Comparison of ENCODE assay signal across 1 cellular context in the genomic region with DNA sequence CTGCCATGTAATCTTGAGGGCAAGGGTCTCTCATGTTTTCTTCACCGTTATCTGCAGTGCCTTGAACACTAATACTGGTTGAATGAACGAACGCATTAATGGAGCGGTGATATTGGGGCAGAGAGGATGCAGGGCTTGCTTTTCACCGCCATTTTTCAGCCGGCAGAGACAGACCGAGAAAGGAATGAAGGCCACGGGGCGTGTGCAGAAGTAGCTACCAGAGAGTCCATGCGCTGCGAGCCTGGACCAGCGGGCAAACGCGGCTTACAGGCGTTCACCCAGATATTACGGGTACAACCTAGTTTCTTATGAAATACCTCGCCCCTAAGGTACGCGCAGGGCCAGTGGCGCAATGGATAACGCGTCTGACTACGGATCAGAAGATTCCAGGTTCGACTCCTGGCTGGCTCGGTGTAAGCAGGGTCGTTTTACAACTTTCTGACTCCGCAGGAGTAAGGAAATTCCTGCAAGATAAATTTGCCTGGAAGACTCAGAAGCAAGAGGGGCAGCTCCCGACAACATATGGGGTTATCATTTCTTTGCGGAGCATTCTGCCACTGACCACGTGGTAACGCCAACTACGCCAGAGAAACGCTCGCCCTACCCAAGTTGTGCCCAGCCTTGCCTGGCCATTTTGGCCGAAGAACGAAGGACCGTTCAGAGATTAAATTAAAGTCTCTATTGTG.
TF ChIP-seq lines count a peak whose summit lies in the region.

No MANE protein-coding gene starts in this region.

TF ChIP-seq in HEK293, 187 proteins besides CTCF, POLR2A, EP300 and RAD21 (continued from another document and continues in another):
- TF ChIP-seq ZNF37A (tag by site-specific recombination; IDR thresholded peaks at IDR 0.05): peak; percentile 34; the same call in 1 of the 2 replicates
- TF ChIP-seq SCRT1 (tag by site-specific recombination; IDR thresholded peaks at IDR 0.05; ENCODE audit: borderline replicate concordance): no peak
- peak; percentile 60; the same call in 1 of the 2 replicates for TF ChIP-seq ZNF223 (tag by site-specific recombination; IDR thresholded peaks at IDR 0.05)
- no peak for TF ChIP-seq ZNF112 (tag by site-specific recombination; IDR thresholded peaks at IDR 0.05)
- TF ChIP-seq ZNF335 (tag by site-specific recombination; conservative IDR thresholded peaks at IDR 0.05): peak; percentile 64
- TF ChIP-seq ZBTB20 (tag by site-specific recombination; IDR thresholded peaks at IDR 0.05): peak; percentile 61; the same call in 1 of the 2 replicates
- peak; percentile 44; the same call in 1 of the 2 replicates for TF ChIP-seq ZBTB48 (tag by site-specific recombination; IDR thresholded peaks at IDR 0.05)
- TF ChIP-seq ZNF529 (tag by site-specific recombination; IDR thresholded peaks at IDR 0.05; ENCODE audit: insufficient replicate concordance): peak; percentile 14
- peak; percentile 16; the same call in 1 of the 2 replicates for TF ChIP-seq GFI1B (tag by site-specific recombination; IDR thresholded peaks at IDR 0.05)
- no peak; the same call in 1 of the 2 replicates for TF ChIP-seq TRIM28 (IDR thresholded peaks at IDR 0.05; ENCODE audit: borderline replicate concordance, low read length)
- TF ChIP-seq ZNF837 (tag by site-specific recombination; IDR thresholded peaks at IDR 0.05): no peak
- TF ChIP-seq, protein P1, sequence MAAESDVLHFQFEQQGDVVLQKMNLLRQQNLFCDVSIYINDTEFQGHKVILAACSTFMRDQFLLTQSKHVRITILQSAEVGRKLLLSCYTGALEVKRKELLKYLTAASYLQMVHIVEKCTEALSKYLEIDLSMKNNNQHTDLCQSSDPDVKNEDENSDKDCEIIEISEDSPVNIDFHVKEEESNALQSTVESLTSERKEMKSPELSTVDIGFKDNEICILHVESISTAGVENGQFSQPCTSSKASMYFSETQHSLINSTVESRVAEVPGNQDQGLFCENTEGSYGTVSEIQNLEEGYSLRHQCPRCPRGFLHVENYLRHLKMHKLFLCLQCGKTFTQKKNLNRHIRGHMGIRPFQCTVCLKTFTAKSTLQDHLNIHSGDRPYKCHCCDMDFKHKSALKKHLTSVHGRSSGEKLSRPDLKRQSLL (tag by site-specific recombination; IDR thresholded peaks at IDR 0.05): peak; percentile 57; the same call in 1 of the 2 replicates
- TF ChIP-seq ZNF624 (tag by site-specific recombination; IDR thresholded peaks at IDR 0.05): peak; percentile 90; the same call in 1 of the 2 replicates
- peak; percentile 65; the same call in 1 of the 2 replicates for TF ChIP-seq ZFP69B (tag by site-specific recombination; IDR thresholded peaks at IDR 0.05)
- TF ChIP-seq FEZF1 (tag by site-specific recombination; IDR thresholded peaks at IDR 0.05): peak; percentile 28; the same call in 1 of the 2 replicates
- no peak for TF ChIP-seq ZNF16 (tag by site-specific recombination; IDR thresholded peaks at IDR 0.05; ENCODE audit: low read depth)
- no peak for TF ChIP-seq MYNN (tag by site-specific recombination; IDR thresholded peaks at IDR 0.05; ENCODE audit: borderline replicate concordance)
- TF ChIP-seq ZFP3 (tag by site-specific recombination; IDR thresholded peaks at IDR 0.05; ENCODE audit: low read depth): no peak
- no peak for TF ChIP-seq ZNF548 (tag by site-specific recombination; IDR thresholded peaks at IDR 0.05)
- peak; percentile 100 for TF ChIP-seq IKZF3 (tag by site-specific recombination; IDR thresholded peaks at IDR 0.05)
- TF ChIP-seq YY1 (tag by site-specific recombination; IDR thresholded peaks at IDR 0.05): peak; percentile 76; the same call in 1 of the 2 replicates
- TF ChIP-seq ZSCAN23 (tag by site-specific recombination; IDR thresholded peaks at IDR 0.05): peak; percentile 80; the same call in 1 of the 2 replicates
- TF ChIP-seq REPIN1 (tag by site-specific recombination; IDR thresholded peaks at IDR 0.05; ENCODE audit: low read depth): no peak; the same call in 1 of the 2 replicates
- TF ChIP-seq ZNF561 (tag by site-specific recombination; IDR thresholded peaks at IDR 0.05; ENCODE audit: borderline replicate concordance): peak; percentile 99
- peak; percentile 44; the same call in 1 of the 2 replicates for TF ChIP-seq ZNF530 (tag by site-specific recombination; IDR thresholded peaks at IDR 0.05; ENCODE audit: low read depth)
- TF ChIP-seq, protein P2, sequence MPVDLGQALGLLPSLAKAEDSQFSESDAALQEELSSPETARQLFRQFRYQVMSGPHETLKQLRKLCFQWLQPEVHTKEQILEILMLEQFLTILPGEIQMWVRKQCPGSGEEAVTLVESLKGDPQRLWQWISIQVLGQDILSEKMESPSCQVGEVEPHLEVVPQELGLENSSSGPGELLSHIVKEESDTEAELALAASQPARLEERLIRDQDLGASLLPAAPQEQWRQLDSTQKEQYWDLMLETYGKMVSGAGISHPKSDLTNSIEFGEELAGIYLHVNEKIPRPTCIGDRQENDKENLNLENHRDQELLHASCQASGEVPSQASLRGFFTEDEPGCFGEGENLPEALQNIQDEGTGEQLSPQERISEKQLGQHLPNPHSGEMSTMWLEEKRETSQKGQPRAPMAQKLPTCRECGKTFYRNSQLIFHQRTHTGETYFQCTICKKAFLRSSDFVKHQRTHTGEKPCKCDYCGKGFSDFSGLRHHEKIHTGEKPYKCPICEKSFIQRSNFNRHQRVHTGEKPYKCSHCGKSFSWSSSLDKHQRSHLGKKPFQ (tag by site-specific recombination; IDR thresholded peaks at IDR 0.05): peak; percentile 24; the same call in 1 of the 2 replicates
- no peak for TF ChIP-seq ZNF544 (tag by site-specific recombination; IDR thresholded peaks at IDR 0.05)
- TF ChIP-seq ZSCAN30 (tag by site-specific recombination; IDR thresholded peaks at IDR 0.05): peak; percentile 99
- peak; percentile 67 for TF ChIP-seq MZF1 (tag by site-specific recombination; IDR thresholded peaks at IDR 0.05; ENCODE audit: borderline replicate concordance)
- no peak for TF ChIP-seq ZNF174 (tag by site-specific recombination; IDR thresholded peaks at IDR 0.05)
- peak; percentile 72 for TF ChIP-seq WT1 (tag by site-specific recombination; IDR thresholded peaks at IDR 0.05)
- 0 out of 2 replicates have a peak, but pooled peaks have one; percentile 30 for TF ChIP-seq ZNF146 (tag by site-specific recombination; IDR thresholded peaks at IDR 0.05)
- peak; percentile 76 for TF ChIP-seq ZBTB21 (tag by site-specific recombination; IDR thresholded peaks at IDR 0.05)
- TF ChIP-seq, protein P3, sequence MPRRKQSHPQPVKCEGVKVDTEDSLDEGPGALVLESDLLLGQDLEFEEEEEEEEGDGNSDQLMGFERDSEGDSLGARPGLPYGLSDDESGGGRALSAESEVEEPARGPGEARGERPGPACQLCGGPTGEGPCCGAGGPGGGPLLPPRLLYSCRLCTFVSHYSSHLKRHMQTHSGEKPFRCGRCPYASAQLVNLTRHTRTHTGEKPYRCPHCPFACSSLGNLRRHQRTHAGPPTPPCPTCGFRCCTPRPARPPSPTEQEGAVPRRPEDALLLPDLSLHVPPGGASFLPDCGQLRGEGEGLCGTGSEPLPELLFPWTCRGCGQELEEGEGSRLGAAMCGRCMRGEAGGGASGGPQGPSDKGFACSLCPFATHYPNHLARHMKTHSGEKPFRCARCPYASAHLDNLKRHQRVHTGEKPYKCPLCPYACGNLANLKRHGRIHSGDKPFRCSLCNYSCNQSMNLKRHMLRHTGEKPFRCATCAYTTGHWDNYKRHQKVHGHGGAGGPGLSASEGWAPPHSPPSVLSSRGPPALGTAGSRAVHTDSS (tag by site-specific recombination; IDR thresholded peaks at IDR 0.05): peak; percentile 21; the same call in 1 of the 2 replicates
- TF ChIP-seq, protein P4, sequence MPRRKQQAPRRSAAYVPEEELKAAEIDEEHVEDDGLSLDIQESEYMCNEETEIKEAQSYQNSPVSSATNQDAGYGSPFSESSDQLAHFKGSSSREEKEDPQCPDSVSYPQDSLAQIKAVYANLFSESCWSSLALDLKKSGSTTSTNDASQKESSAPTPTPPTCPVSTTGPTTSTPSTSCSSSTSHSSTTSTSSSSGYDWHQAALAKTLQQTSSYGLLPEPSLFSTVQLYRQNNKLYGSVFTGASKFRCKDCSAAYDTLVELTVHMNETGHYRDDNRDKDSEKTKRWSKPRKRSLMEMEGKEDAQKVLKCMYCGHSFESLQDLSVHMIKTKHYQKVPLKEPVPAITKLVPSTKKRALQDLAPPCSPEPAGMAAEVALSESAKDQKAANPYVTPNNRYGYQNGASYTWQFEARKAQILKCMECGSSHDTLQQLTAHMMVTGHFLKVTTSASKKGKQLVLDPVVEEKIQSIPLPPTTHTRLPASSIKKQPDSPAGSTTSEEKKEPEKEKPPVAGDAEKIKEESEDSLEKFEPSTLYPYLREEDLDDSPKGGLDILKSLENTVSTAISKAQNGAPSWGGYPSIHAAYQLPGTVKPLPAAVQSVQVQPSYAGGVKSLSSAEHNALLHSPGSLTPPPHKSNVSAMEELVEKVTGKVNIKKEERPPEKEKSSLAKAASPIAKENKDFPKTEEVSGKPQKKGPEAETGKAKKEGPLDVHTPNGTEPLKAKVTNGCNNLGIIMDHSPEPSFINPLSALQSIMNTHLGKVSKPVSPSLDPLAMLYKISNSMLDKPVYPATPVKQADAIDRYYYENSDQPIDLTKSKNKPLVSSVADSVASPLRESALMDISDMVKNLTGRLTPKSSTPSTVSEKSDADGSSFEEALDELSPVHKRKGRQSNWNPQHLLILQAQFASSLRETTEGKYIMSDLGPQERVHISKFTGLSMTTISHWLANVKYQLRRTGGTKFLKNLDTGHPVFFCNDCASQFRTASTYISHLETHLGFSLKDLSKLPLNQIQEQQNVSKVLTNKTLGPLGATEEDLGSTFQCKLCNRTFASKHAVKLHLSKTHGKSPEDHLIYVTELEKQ (tag by site-specific recombination; IDR thresholded peaks at IDR 0.05; ENCODE audit: borderline replicate concordance): peak; percentile 94
- no peak for TF ChIP-seq ZNF585B (tag by site-specific recombination; IDR thresholded peaks at IDR 0.05)
- TF ChIP-seq, protein P5, sequence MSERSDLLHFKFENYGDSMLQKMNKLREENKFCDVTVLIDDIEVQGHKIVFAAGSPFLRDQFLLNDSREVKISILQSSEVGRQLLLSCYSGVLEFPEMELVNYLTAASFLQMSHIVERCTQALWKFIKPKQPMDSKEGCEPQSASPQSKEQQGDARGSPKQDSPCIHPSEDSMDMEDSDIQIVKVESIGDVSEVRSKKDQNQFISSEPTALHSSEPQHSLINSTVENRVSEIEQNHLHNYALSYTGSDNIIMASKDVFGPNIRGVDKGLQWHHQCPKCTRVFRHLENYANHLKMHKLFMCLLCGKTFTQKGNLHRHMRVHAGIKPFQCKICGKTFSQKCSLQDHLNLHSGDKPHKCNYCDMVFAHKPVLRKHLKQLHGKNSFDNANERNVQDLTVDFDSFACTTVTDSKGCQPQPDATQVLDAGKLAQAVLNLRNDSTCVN (tag by site-specific recombination; optimal IDR thresholded peaks at IDR 0.05): peak; percentile 77
- no peak for TF ChIP-seq ZNF274 (IDR thresholded peaks at IDR 0.05; ENCODE audit: low read length)
- no peak for TF ChIP-seq ZNF274 (tag by site-specific recombination; IDR thresholded peaks at IDR 0.05; ENCODE audit: borderline replicate concordance)
- peak; percentile 58; the same call in 1 of the 2 replicates for TF ChIP-seq ZNF76 (tag by site-specific recombination; IDR thresholded peaks at IDR 0.05; ENCODE audit: borderline replicate concordance, low read depth)
- TF ChIP-seq ZNF354C (tag by site-specific recombination; IDR thresholded peaks at IDR 0.05; ENCODE audit: borderline replicate concordance, low read depth): no peak
- TF ChIP-seq, protein P6, sequence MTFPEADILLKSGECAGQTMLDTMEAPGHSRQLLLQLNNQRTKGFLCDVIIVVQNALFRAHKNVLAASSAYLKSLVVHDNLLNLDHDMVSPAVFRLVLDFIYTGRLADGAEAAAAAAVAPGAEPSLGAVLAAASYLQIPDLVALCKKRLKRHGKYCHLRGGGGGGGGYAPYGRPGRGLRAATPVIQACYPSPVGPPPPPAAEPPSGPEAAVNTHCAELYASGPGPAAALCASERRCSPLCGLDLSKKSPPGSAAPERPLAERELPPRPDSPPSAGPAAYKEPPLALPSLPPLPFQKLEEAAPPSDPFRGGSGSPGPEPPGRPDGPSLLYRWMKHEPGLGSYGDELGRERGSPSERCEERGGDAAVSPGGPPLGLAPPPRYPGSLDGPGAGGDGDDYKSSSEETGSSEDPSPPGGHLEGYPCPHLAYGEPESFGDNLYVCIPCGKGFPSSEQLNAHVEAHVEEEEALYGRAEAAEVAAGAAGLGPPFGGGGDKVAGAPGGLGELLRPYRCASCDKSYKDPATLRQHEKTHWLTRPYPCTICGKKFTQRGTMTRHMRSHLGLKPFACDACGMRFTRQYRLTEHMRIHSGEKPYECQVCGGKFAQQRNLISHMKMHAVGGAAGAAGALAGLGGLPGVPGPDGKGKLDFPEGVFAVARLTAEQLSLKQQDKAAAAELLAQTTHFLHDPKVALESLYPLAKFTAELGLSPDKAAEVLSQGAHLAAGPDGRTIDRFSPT (tag by site-specific recombination; IDR thresholded peaks at IDR 0.05): peak; percentile 100
- TF ChIP-seq GLI2 (tag by site-specific recombination; IDR thresholded peaks at IDR 0.05; ENCODE audit: borderline replicate concordance, low read depth): no peak; the same call in 1 of the 2 replicates
- TF ChIP-seq, protein P7, sequence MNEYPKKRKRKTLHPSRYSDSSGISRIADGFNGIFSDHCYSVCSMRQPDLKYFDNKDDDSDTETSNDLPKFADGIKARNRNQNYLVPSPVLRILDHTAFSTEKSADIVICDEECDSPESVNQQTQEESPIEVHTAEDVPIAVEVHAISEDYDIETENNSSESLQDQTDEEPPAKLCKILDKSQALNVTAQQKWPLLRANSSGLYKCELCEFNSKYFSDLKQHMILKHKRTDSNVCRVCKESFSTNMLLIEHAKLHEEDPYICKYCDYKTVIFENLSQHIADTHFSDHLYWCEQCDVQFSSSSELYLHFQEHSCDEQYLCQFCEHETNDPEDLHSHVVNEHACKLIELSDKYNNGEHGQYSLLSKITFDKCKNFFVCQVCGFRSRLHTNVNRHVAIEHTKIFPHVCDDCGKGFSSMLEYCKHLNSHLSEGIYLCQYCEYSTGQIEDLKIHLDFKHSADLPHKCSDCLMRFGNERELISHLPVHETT (tag by site-specific recombination; IDR thresholded peaks at IDR 0.05): peak; percentile 90
- peak; percentile 74 for TF ChIP-seq KLF8 (tag by site-specific recombination; IDR thresholded peaks at IDR 0.05)
- peak; percentile 82 for TF ChIP-seq SP7 (tag by site-specific recombination; IDR thresholded peaks at IDR 0.05)
- peak; percentile 28; the same call in 1 of the 2 replicates for TF ChIP-seq KLF9 (tag by site-specific recombination; IDR thresholded peaks at IDR 0.05; ENCODE audit: low read depth)
- no peak for TF ChIP-seq ZNF155 (tag by site-specific recombination; IDR thresholded peaks at IDR 0.05)
- TF ChIP-seq ZNF658 (tag by site-specific recombination; IDR thresholded peaks at IDR 0.05): no peak
- TF ChIP-seq, protein P8, sequence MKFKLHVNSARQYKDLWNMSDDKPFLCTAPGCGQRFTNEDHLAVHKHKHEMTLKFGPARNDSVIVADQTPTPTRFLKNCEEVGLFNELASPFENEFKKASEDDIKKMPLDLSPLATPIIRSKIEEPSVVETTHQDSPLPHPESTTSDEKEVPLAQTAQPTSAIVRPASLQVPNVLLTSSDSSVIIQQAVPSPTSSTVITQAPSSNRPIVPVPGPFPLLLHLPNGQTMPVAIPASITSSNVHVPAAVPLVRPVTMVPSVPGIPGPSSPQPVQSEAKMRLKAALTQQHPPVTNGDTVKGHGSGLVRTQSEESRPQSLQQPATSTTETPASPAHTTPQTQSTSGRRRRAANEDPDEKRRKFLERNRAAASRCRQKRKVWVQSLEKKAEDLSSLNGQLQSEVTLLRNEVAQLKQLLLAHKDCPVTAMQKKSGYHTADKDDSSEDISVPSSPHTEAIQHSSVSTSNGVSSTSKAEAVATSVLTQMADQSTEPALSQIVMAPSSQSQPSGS (tag by site-specific recombination; IDR thresholded peaks at IDR 0.05; ENCODE audit: low read depth): no peak; the same call in 1 of the 2 replicates
- no peak; the same call in 1 of the 2 replicates for TF ChIP-seq ZNF341 (tag by site-specific recombination; IDR thresholded peaks at IDR 0.05; ENCODE audit: low read depth)
